ENCODE assay signal across 13 cellular contexts in genomic region chr4:173185832-173186545, GRCh38. TPM values are rescaled to one million over a fixed set of nuclear protein-coding genes. Genes with fewer than 3 reads are reported as not detected.
A peak's percentile ranks its signal among the peaks of the same experiment; 100 is the strongest.
DNase-seq lines count a peak whose midpoint lies in the region; ATAC-seq, FAIRE-seq and TF ChIP-seq lines count a peak whose summit lies in the region.
"Had no signal": no experiment of that assay in that cellular context is flagged by ENCODE, and none has a peak within 500 bp of the region (broad histone marks: within the 10 kb centered on the region; RNA-seq: fewer than 3 reads in every experiment).

No MANE protein-coding gene starts in this region.

- peak; percentile 35 for ATAC-seq in GM21825 (IDR thresholded peaks at IDR 0.05; ENCODE audit: unreplicated experiment)
- no peak for ATAC-seq in activated CD8-positive, alpha-beta memory T cell treated with anti-CD3 and anti-CD28 coated beads, Interleukin-2, amount 10 ng/mL, durations not matched to agents 7 days and 5 days
- ATAC-seq: PC-3; stimulated activated memory B cell treated with anti-CD40 and anti-IgM and Interleukin-4, amounts not matched to agents 10 μg/mL and 1 μg/mL and 100 μg/mL, for 72 hours had no signal

- no peak for TF ChIP-seq CTCF in D721Med (IDR thresholded peaks at IDR 0.05; ENCODE audit: insufficient read depth, missing control alignments)
- no peak for TF ChIP-seq CTCF in fibroblast of pulmonary artery (IDR thresholded peaks at IDR 0.05; ENCODE audit: low read length, missing control alignments)
- TF ChIP-seq CTCF in nephron progenitor cell (IDR thresholded peaks at IDR 0.05), result no peak

- no peak overlapping the region for H3K27ac Mint-ChIP-seq in activated CD8-positive, alpha-beta memory T cell treated with anti-CD3 and anti-CD28 coated beads, Interleukin-2, amount 10 ng/mL, durations not matched to agents 7 days and 5 days
- H3K27ac Mint-ChIP-seq in nephron progenitor cell, result no peak overlapping the region
- H3K27ac Mint-ChIP-seq: stimulated activated memory B cell treated with anti-CD40 and anti-IgM and Interleukin-4, amounts not matched to agents 10 μg/mL and 1 μg/mL and 100 μg/mL, for 72 hours had no signal

- H3K4me3 Mint-ChIP-seq in activated CD8-positive, alpha-beta memory T cell treated with anti-CD3 and anti-CD28 coated beads, Interleukin-2, amount 10 ng/mL, durations not matched to agents 7 days and 5 days, result no peak overlapping the region
- H3K4me3 Mint-ChIP-seq in nephron progenitor cell, result no peak overlapping the region
- H3K4me3 Mint-ChIP-seq: stimulated activated memory B cell treated with anti-CD40 and anti-IgM and Interleukin-4, amounts not matched to agents 10 μg/mL and 1 μg/mL and 100 μg/mL, for 72 hours had no signal

- CTCF ChIA-PET in activated CD8-positive, alpha-beta memory T cell treated with anti-CD3 and anti-CD28 coated beads, Interleukin-2, amount 10 ng/mL, durations not matched to agents 7 days and 5 days (lab: Charles Lee), result interaction anchor here (0.9 kb wide), 1 partner anchor 24 kb away, joined by 4 read pairs; no protein-coding TSS in a partner anchor

- H3K9me3 Mint-ChIP-seq in activated CD8-positive, alpha-beta memory T cell treated with anti-CD3 and anti-CD28 coated beads, Interleukin-2, amount 10 ng/mL, durations not matched to agents 7 days and 5 days (ENCODE audit: low read depth), result no peaks in the 10 kb centered on the region
- H3K9me3 Mint-ChIP-seq in nephron progenitor cell, result peaks cover 17% of the 10 kb centered on the region
- H3K9me3 Mint-ChIP-seq: stimulated activated memory B cell treated with anti-CD40 and anti-IgM and Interleukin-4, amounts not matched to agents 10 μg/mL and 1 μg/mL and 100 μg/mL, for 72 hours had no signal

- no peaks in the 10 kb centered on the region for H3K27me3 Mint-ChIP-seq in activated CD8-positive, alpha-beta memory T cell treated with anti-CD3 and anti-CD28 coated beads, Interleukin-2, amount 10 ng/mL, durations not matched to agents 7 days and 5 days
- H3K27me3 Mint-ChIP-seq in nephron progenitor cell (ENCODE audit: low read depth, poor library complexity), result no peaks in the 10 kb centered on the region
- H3K27me3 Mint-ChIP-seq: stimulated activated memory B cell treated with anti-CD40 and anti-IgM and Interleukin-4, amounts not matched to agents 10 μg/mL and 1 μg/mL and 100 μg/mL, for 72 hours had no signal

- peaks cover 4% of the 10 kb centered on the region for H3K36me3 Mint-ChIP-seq in activated CD8-positive, alpha-beta memory T cell treated with anti-CD3 and anti-CD28 coated beads, Interleukin-2, amount 10 ng/mL, durations not matched to agents 7 days and 5 days
- peaks cover 27% of the 10 kb centered on the region for H3K36me3 Mint-ChIP-seq in nephron progenitor cell (ENCODE audit: low read depth)

- FAIRE-seq in D721Med (lab: Jason Lieb, UNC), result peak; percentile 74

- no peak overlapping the region for H3K4me3 ChIP-seq in fibroblast of pulmonary artery (replicated peaks; ENCODE audit: low read depth, low read length)

- H3K4me1 Mint-ChIP-seq in activated CD8-positive, alpha-beta memory T cell treated with anti-CD3 and anti-CD28 coated beads, Interleukin-2, amount 10 ng/mL, durations not matched to agents 7 days and 5 days, result peaks cover 14% of the 10 kb centered on the region
- peaks cover 7% of the 10 kb centered on the region for H3K4me1 Mint-ChIP-seq in nephron progenitor cell

- no peak for DNase-seq in D721Med (ENCODE audit: insufficient read length, low spot score)
- DNase-seq in NOMO-1 (lab: John Stamatoyannopoulos, UW; ENCODE audit: unreplicated experiment in 2 of 2), result peak; percentile 38 to 73
- DNase-seq in fibroblast of pulmonary artery (ENCODE audit: low read depth), result peak; percentile 14
- DNase-seq in UCSD-AML1 (lab: John Stamatoyannopoulos, UW; ENCODE audit: unreplicated experiment), result no peak
- no peak for DNase-seq in activated CD8-positive, alpha-beta memory T cell treated with anti-CD3 and anti-CD28 coated beads, Interleukin-2, amount 10 ng/mL, durations not matched to agents 7 days and 5 days
- DNase-seq in stimulated activated CD4-positive, alpha-beta T cell treated with anti-CD3 and anti-CD28 coated beads, Interleukin-1b, Interleukin-23, amount 100 ng/mL, for 48 hours, result no peak
- no peak for DNase-seq in nephron progenitor cell
- DNase-seq: activated gamma-delta T cell treated with Interleukin-2 at 50 U/mL for 16 hours, cortex of kidney, PC-3, spleen had no signal

RNA-seq across cellular contexts. Expression of gene GALNT7, which starts 17.4 kb away (rescaled TPM):
- total RNA-seq in activated CD8-positive, alpha-beta memory T cell treated with anti-CD3 and anti-CD28 coated beads, Interleukin-2, amount 10 ng/mL, durations not matched to agents 7 days and 5 days, result 10 to 100 TPM; 16.8 to 17.8 TPM

Comparison
In these comparisons a context has a peak if more than half of its experiments do, and no peak if none do; other contexts are left out.
1. DNase-seq: peak in NOMO-1 (2 of 2) and fibroblast of pulmonary artery (single experiment); none in D721Med (single experiment), UCSD-AML1 (single experiment), activated CD8-positive, alpha-beta memory T cell treated with anti-CD3 and anti-CD28 coated beads, Interleukin-2, amount 10 ng/mL, durations not matched to agents 7 days and 5 days (single experiment), stimulated activated CD4-positive, alpha-beta T cell treated with anti-CD3 and anti-CD28 coated beads, Interleukin-1b, Interleukin-23, amount 100 ng/mL, for 48 hours (single experiment) and nephron progenitor cell (single experiment).